8 cellular contexts compared by ENCODE assay signal in the genomic region with DNA sequence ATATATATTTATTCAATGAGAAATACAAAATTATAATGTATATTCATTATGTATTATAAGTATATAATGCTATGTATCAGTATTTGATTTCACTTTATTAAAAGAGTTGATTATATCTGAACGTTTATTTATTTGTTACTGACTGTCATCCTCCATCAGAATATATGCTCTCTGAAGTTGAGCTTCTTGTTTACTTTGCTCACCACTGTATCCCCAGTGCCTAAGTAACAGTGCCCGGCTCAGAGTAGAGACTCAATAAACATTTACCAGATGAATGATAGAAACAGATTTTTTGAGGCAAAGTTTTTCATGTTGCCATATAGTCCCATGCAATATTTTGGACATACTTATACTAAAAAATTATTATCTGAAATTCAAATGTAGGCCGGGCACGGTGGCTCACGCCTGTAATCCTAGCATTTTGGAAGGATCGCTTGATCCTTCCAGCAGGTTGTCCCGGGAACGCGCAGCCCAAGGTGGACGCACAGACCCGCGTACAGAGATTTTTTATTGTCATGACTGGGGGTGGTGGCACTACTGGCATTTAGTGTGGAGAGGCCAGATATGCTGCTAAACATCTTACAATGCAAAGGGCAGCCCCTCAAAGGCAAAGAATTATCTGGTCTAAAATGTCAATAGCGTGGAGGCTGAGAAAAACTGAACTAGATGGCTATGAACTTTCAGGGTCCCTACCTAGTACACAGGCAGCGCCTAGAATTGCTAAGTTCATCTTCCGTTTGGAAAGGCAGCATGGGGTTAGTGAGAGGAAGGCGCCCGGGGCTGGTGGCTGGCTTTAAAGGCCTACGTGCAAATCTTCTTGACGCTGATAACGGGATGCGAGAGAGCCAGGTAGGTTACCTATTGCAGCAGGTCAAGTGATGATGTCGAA. TPM values are rescaled to one million over a fixed set of nuclear protein-coding genes. Genes with fewer than 3 reads are reported as not detected.
DNase-seq lines count a peak whose midpoint lies in the region; ATAC-seq and TF ChIP-seq lines count a peak whose summit lies in the region.

No MANE protein-coding gene starts in this region.

- H3K4me1 Mint-ChIP-seq in natural killer cell: peaks cover 37 to 38% of the 10 kb centered on the region in 2 donors

- H3K4me1 ChIP-seq in GM23248 (ENCODE audit: insufficient read depth) (peaks cover 32% of the 10 kb centered on the region), ectodermal cell (ENCODE audit: control insufficient read depth, insufficient read depth, low read length) (peaks cover 14% of the 10 kb centered on the region)

- peak overlapping the region; percentile 99 for H2AFZ ChIP-seq in GM23248

- WGBS in GM23248 (ENCODE audit: low coverage in 1 of 2, low lambda C conversion rate in 2 of 2, missing lambda C conversion rate in 2 of 2), 2 experiments: 5% methylated on average over 22 of the region's 22 CpGs
- WGBS in ectodermal cell, 2 experiments: 22 to 23% methylated on average over 21 to 22 of the region's 22 CpGs

- no peaks in the 10 kb centered on the region for H3K27me3 Mint-ChIP-seq in natural killer cell (ENCODE audit: low read depth in 2 of 2)

- intact Hi-C loops in natural killer cell (cut with micrococcal nuclease) (loop anchor here (1.0 to 5.0 kb wide), 3 partner anchors 32 to 1087 kb away; a partner anchor contains a TSS), posterior vena cava (cut with DNase I) (no loop called here)

- no peak for DNase-seq in GM23248
- no peak for DNase-seq in MG63
- DNase-seq in natural killer cell: no peak
- DNase-seq in posterior vena cava (ENCODE audit: low spot score): no peak
- no peak for DNase-seq in NCI-H2029 treated with DMSO at 0.1 percent for 48 hours (lab: John Stamatoyannopoulos, UW)
- no peak for DNase-seq in NCI-H2107 treated with DMSO at 0.1 percent for 48 hours (lab: John Stamatoyannopoulos, UW; ENCODE audit: unreplicated experiment)

- no peak for TF ChIP-seq CTCF in natural killer cell (IDR thresholded peaks at IDR 0.05)

- H3K4me3 ChIP-seq in GM23248 (peak overlapping the region; percentile 89), MG63 (peak overlapping the region; percentile 88), ectodermal cell (ENCODE audit: insufficient read depth, low read depth, low read length) (peak overlapping the region; percentile 90)

- peak overlapping the region; percentile 95 for H3K9ac ChIP-seq in GM23248

- H3K9me3 Mint-ChIP-seq in natural killer cell: no peaks in the 10 kb centered on the region

- H3K36me3 ChIP-seq in GM23248 (ENCODE audit: low read depth): no peaks in the 10 kb centered on the region
- H3K36me3 ChIP-seq in MG63: peaks cover 8% of the 10 kb centered on the region; the same call in 1 of the 2 replicates
- H3K36me3 ChIP-seq in ectodermal cell (ENCODE audit: control insufficient read depth, insufficient read depth, low read length): no peaks in the 10 kb centered on the region

- in situ Hi-C loops in GM23248 (cut with MboI): no loop called here

- no peaks in the 10 kb centered on the region for H3K36me3 Mint-ChIP-seq in natural killer cell

- H3K79me2 ChIP-seq in GM23248 (ENCODE audit: insufficient read depth): peaks cover 42% of the 10 kb centered on the region

- H3K4me3 Mint-ChIP-seq in natural killer cell: peak overlapping the region; percentile 91

- no peaks in the 10 kb centered on the region for H3K9me2 ChIP-seq in GM23248 (ENCODE audit: insufficient read depth)

- H3F3A ChIP-seq in GM23248 (ENCODE audit: insufficient read depth): no peaks in the 10 kb centered on the region

- H3K27ac ChIP-seq in GM23248: peak overlapping the region; percentile 19
- H3K27ac ChIP-seq in ectodermal cell (ENCODE audit: insufficient read depth, low read depth, low read length, poor library complexity, severe bottlenecking): peak overlapping the region; percentile 46

- peak overlapping the region; percentile 91 for H3K4me2 ChIP-seq in GM23248 (ENCODE audit: unreplicated experiment)

- peak overlapping the region; percentile 89 to 93 for H3K27ac Mint-ChIP-seq in natural killer cell

- peaks cover 18% of the 10 kb centered on the region for H4K20me1 ChIP-seq in GM23248 (ENCODE audit: insufficient read depth)

- H3K9me3 ChIP-seq in GM23248 (ENCODE audit: low read depth) (no peaks in the 10 kb centered on the region), MG63 (no peaks in the 10 kb centered on the region), ectodermal cell (ENCODE audit: control insufficient read depth, low read length) (no peaks in the 10 kb centered on the region)

- ATAC-seq in GM18508 (IDR thresholded peaks at IDR 0.05; ENCODE audit: insufficient read depth, unreplicated experiment): peak; percentile 12
- peak; percentile 22 to 28 (median 24) for ATAC-seq in natural killer cell

- H3K27me3 ChIP-seq in GM23248 (replicated peaks; ENCODE audit: insufficient read depth) (no peaks in the 10 kb centered on the region), MG63 (no peaks in the 10 kb centered on the region), ectodermal cell (ENCODE audit: control insufficient read depth, insufficient read depth, low read length, poor library complexity, severe bottlenecking) (no peaks in the 10 kb centered on the region)

RNA-seq across cellular contexts. Expression of a gene that starts 0.7 kb away (rescaled TPM):
- total RNA-seq in GM23248 (2014; rRNA removed; shearing (Covaris generic)): 14.4 and 15.0 TPM in 2 replicates
- 10.2 and 11.2 TPM in 2 replicates for polyA plus RNA-seq in GM23248 (2016; fragmentation: Nextera tagmentation; extraction: Ambion mirVana)
- 5.7 and 9.1 TPM in 2 replicates for total RNA-seq in MG63 (2014; rRNA removed; shearing (Covaris generic); ENCODE audit: low replicate concordance)
- polyA plus RNA-seq in ectodermal cell (2013, experiment 1 of 4): 8.5 TPM
- 10.0 TPM for polyA plus RNA-seq in ectodermal cell (2013, experiment 2 of 4)
- polyA plus RNA-seq in ectodermal cell (2013, experiment 3 of 4): 7.7 TPM
- 9.8 TPM for polyA plus RNA-seq in ectodermal cell (2013, experiment 4 of 4)
- total RNA-seq in natural killer cell: 1 to 10 TPM; 5.1 to 5.9 (median 5.7) TPM
- total RNA-seq in posterior vena cava: 1 to 10 TPM; 7.2 to 8.1 TPM

RNA-seq across cellular contexts. Expression of a gene that starts 31.0 kb away (rescaled TPM):
- 110 and 116 TPM in 2 replicates for total RNA-seq in GM23248 (2014; rRNA removed; shearing (Covaris generic))
- 121 and 122 TPM in 2 replicates for polyA plus RNA-seq in GM23248 (2016; fragmentation: Nextera tagmentation; extraction: Ambion mirVana)
- total RNA-seq in MG63 (2014; rRNA removed; shearing (Covaris generic); ENCODE audit: low replicate concordance): 129 and 149 TPM in 2 replicates
- polyA plus RNA-seq in ectodermal cell (2013, experiment 1 of 4): 41.5 TPM
- polyA plus RNA-seq in ectodermal cell (2013, experiment 2 of 4): 53.4 TPM
- 42.0 TPM for polyA plus RNA-seq in ectodermal cell (2013, experiment 3 of 4)
- polyA plus RNA-seq in ectodermal cell (2013, experiment 4 of 4): 44.2 TPM
- 1 to 10 TPM; 5.6 to 6.9 (median 6.0) TPM for total RNA-seq in natural killer cell
- total RNA-seq in posterior vena cava: 10 to 100 TPM; 49.9 to 51.8 TPM

RNA-seq across cellular contexts. Expression of a gene that starts 31.0 kb away (rescaled TPM):
- 65.2 and 74.9 TPM in 2 replicates for total RNA-seq in GM23248 (2014; rRNA removed; shearing (Covaris generic))
- polyA plus RNA-seq in GM23248 (2016; fragmentation: Nextera tagmentation; extraction: Ambion mirVana): 91.9 and 99.5 TPM in 2 replicates
- 50.7 and 66.2 TPM in 2 replicates for total RNA-seq in MG63 (2014; rRNA removed; shearing (Covaris generic); ENCODE audit: low replicate concordance)
- 71.6 TPM for polyA plus RNA-seq in ectodermal cell (2013, experiment 1 of 4)
- 81.1 TPM for polyA plus RNA-seq in ectodermal cell (2013, experiment 2 of 4)
- polyA plus RNA-seq in ectodermal cell (2013, experiment 3 of 4): 53.5 TPM
- polyA plus RNA-seq in ectodermal cell (2013, experiment 4 of 4): 66.1 TPM
- total RNA-seq in natural killer cell (not detected), posterior vena cava (10 to 100 TPM; 20.3 to 30.9 TPM)

Comparison
In these comparisons a context has a peak if more than half of its experiments do, and no peak if none do; other contexts are left out.
1. RNA of a gene that starts 31.0 kb away (total RNA-seq): 129 to 149 TPM in MG63, 110 to 116 TPM in GM23248 and 49.9 to 51.8 TPM in posterior vena cava; 5.6 to 6.9 TPM in natural killer cell; every median in the first group is over 4 times any median in the second.
2. RNA of a gene that starts 31.0 kb away (total RNA-seq): 65.2 to 74.9 TPM in GM23248, 50.7 to 66.2 TPM in MG63 and 20.3 to 30.9 TPM in posterior vena cava; not detected in natural killer cell; every median in the first group is over 10 times any median in the second.
3. Peak in every context shown above with its lines, with median percentiles within 50 percentile points of each other: H3K4me3 ChIP-seq.